Comparison of ENCODE assay signal across 9 cellular contexts in genomic region chr5:392431-392988, GRCh38. TPM values are rescaled to one million over a fixed set of nuclear protein-coding genes. Genes with fewer than 3 reads are reported as not detected.
DNase-seq lines count a peak whose midpoint lies in the region; ATAC-seq lines count a peak whose summit lies in the region.
"Had no signal": no experiment of that assay in that cellular context is flagged by ENCODE, and none has a peak within 500 bp of the region (broad histone marks: within the 10 kb centered on the region; RNA-seq: fewer than 3 reads in every experiment).

No MANE protein-coding gene starts in this region.

- peaks cover 14% of the 10 kb centered on the region for H3K4me1 ChIP-seq in CD4-positive, CD25-positive, alpha-beta regulatory T cell (ENCODE audit: control insufficient read depth, insufficient read depth, low read length, poor library complexity, severe bottlenecking)
- H3K4me1 ChIP-seq: heart left ventricle had no signal

- ATAC-seq in CD4-positive, CD25-positive, alpha-beta regulatory T cell (ENCODE audit: low read depth in 2 of 2) = peak; percentile 74 to 79
- ATAC-seq in GM19455 (IDR thresholded peaks at IDR 0.05; ENCODE audit: unreplicated experiment) = peak; percentile 79
- ATAC-seq in HG03521 (IDR thresholded peaks at IDR 0.05; ENCODE audit: unreplicated experiment) = peak; percentile 85
- ATAC-seq: heart left ventricle had no signal

- peak overlapping the region; percentile 69 to 89 (median 84) for H3K4me3 Mint-ChIP-seq in CD4-positive, CD25-positive, alpha-beta regulatory T cell

- H3K27me3 Mint-ChIP-seq in CD4-positive, CD25-positive, alpha-beta regulatory T cell = no peaks in the 10 kb centered on the region

- peaks cover 12 to 27% (median 13%) of the 10 kb centered on the region in 4 donors for H3K4me1 Mint-ChIP-seq in CD4-positive, CD25-positive, alpha-beta regulatory T cell

- no peaks in the 10 kb centered on the region for H3K36me3 Mint-ChIP-seq in CD4-positive, CD25-positive, alpha-beta regulatory T cell

- no peaks in the 10 kb centered on the region for H3K9me3 ChIP-seq in CD4-positive, CD25-positive, alpha-beta regulatory T cell (ENCODE audit: control insufficient read depth in 2 of 2, low read length in 2 of 2)
- H3K9me3 ChIP-seq: heart left ventricle had no signal

- peak overlapping the region; percentile 70 for H3K27ac ChIP-seq in CD4-positive, CD25-positive, alpha-beta regulatory T cell (ENCODE audit: insufficient read depth, low read length, poor library complexity, severe bottlenecking)
- H3K27ac ChIP-seq: heart left ventricle had no signal

- H3K27ac Mint-ChIP-seq in CD4-positive, CD25-positive, alpha-beta regulatory T cell = peak overlapping the region; percentile 79 to 93 (median 93)

- DNase-seq in CD4-positive, CD25-positive, alpha-beta regulatory T cell = peak; percentile 49 to 95 (median 55)
- DNase-seq in activated CD4-positive, alpha-beta T cell treated with anti-CD3 and anti-CD28 coated beads for 1 hour = peak; percentile 55
- peak; percentile 15 for DNase-seq in effector CD4-positive, alpha-beta T cell
- peak; percentile 68 to 87 (median 74) for DNase-seq in stimulated activated CD4-positive, alpha-beta T cell treated with anti-CD3 and anti-CD28 coated beads, TNF-alpha, amount 100 ng/mL, for 48 hours (ENCODE audit: low read depth in 3 of 3)
- no peak for DNase-seq in DMS79 (lab: John Stamatoyannopoulos, UW)
- no peak for DNase-seq in anterior cingulate cortex (lab: John Stamatoyannopoulos, UW)

- no peaks in the 10 kb centered on the region for H3K36me3 ChIP-seq in CD4-positive, CD25-positive, alpha-beta regulatory T cell (ENCODE audit: control insufficient read depth, insufficient read depth, low read length)
- H3K36me3 ChIP-seq: heart left ventricle had no signal

- H3K4me3 ChIP-seq in CD4-positive, CD25-positive, alpha-beta regulatory T cell (ENCODE audit: low read depth, low read length) = peak overlapping the region; percentile 64
- H3K4me3 ChIP-seq: heart left ventricle had no signal

- H3K27me3 ChIP-seq in CD4-positive, CD25-positive, alpha-beta regulatory T cell (ENCODE audit: control insufficient read depth, insufficient read depth, low read length) = no peaks in the 10 kb centered on the region

- H3K9me3 Mint-ChIP-seq in CD4-positive, CD25-positive, alpha-beta regulatory T cell = peaks cover 0 to 1% (median 0%) of the 10 kb centered on the region in 7 donors

RNA-seq across cellular contexts. Expression of gene EXOC3, which starts 50.5 kb away (rescaled TPM):
- 95.4 TPM for total RNA-seq in CD4-positive, CD25-positive, alpha-beta regulatory T cell
- polyA plus RNA-seq in CD4-positive, CD25-positive, alpha-beta regulatory T cell = 10 to 100 TPM; 23.3 to 52.4 (median 31.9) TPM

Comparison
In these comparisons a context has a peak if more than half of its experiments do, and no peak if none do; other contexts are left out.
1. DNase-seq: peak in CD4-positive, CD25-positive, alpha-beta regulatory T cell (3 of 3), activated CD4-positive, alpha-beta T cell treated with anti-CD3 and anti-CD28 coated beads for 1 hour (single experiment), effector CD4-positive, alpha-beta T cell (single experiment) and stimulated activated CD4-positive, alpha-beta T cell treated with anti-CD3 and anti-CD28 coated beads, TNF-alpha, amount 100 ng/mL, for 48 hours (3 of 3); none in DMS79 (single experiment) and anterior cingulate cortex (0 of 58).
2. Peak in every context shown above with its lines, with median percentiles within 50 percentile points of each other: ATAC-seq.